In the genomic region with DNA sequence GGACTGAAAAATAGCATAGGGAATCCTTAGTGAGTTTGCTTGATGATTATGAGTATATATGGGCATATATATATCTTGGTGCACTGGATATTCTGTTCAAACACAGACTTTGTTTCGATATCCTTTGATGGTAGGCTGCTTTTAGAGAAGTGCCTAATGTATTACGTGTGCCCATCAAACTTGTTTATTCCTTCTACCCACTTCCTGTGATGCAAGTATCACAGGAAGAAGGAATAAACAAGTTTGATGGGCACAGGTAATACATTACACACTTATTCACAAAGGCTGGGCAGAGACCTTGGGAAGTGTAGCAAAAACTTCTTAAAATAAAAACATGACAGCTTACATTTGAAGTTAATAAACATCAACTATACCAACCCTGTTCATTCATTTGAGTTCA, we compare ENCODE assay signal across 29 cellular contexts.
"Had no signal": no experiment of that assay in that cellular context is flagged by ENCODE, and none has a peak within 500 bp of the region (broad histone marks: within the 10 kb centered on the region; RNA-seq: fewer than 3 reads in every experiment).

No MANE protein-coding gene starts in this region.

- H3K27me3 Mint-ChIP-seq: natural killer cell treated with Interleukin-12 subunit alpha and Interleukin-12 subunit beta and Interleukin-15 and Interleukin-18, amount 100 ng/mL, for 72 hours; progenitor cell of endocrine pancreas; stimulated activated naive B cell treated with anti-CD40 and anti-IgM and Interleukin-4, amounts not matched to agents 10 μg/mL and 1 μg/mL and 100 μg/mL, for 72 hours; stimulated activated naive CD8-positive, alpha-beta T cell treated with anti-CD3 and anti-CD28 coated beads, Interleukin-15, Interleukin-2, amounts not matched to agents 100 ng/mL and 50 ng/mL, for 24 hours had no signal

- H3K27me3 ChIP-seq: neutrophil, ovary, right lobe of liver, sigmoid colon, stomach, thyroid gland, tibial nerve, upper lobe of left lung, vagina had no signal

- DNase-seq: nephron progenitor cell; nucleus accumbens; ovary; posterior cingulate gyrus; psoas muscle; right cardiac atrium; right lobe of liver; sigmoid colon; small intestine; stimulated activated CD4-positive, alpha-beta T cell treated with anti-CD3 and anti-CD28 coated beads, Interleukin-15, amount 100 ng/mL, for 24 hours; stimulated activated CD4-positive, alpha-beta T cell treated with anti-CD3 and anti-CD28 coated beads, Interleukin-2, amount 100 ng/mL, for 24 hours; stimulated activated CD4-positive, alpha-beta T cell treated with anti-CD3 and anti-CD28 coated beads, Interleukin-2, amount 100 ng/mL, for 48 hours; stimulated activated CD4-positive, alpha-beta T cell treated with anti-CD3 and anti-CD28 coated beads, Interleukin-4, amount 100 ng/mL, for 24 hours; stimulated activated naive B cell treated with anti-CD40 and anti-IgM and Interleukin-4, amounts not matched to agents 10 μg/mL and 1 μg/mL and 100 μg/mL, for 72 hours; stimulated activated naive CD4-positive, alpha-beta T cell treated with Interleukin-2 at 50 U/mL for 16 hours; stomach; thyroid gland; trophoblast cell; upper lobe of left lung had no signal

- H3K4me1 ChIP-seq: parathyroid adenoma, psoas muscle, right lobe of liver, sigmoid colon, stomach, thyroid gland, tibial nerve, upper lobe of left lung, vagina had no signal

- H3K4me3 ChIP-seq: ovary, psoas muscle, right lobe of liver, sigmoid colon, stomach, thoracic aorta, thyroid gland, tibial nerve, upper lobe of left lung, vagina had no signal

- H3K9me3 ChIP-seq: neutrophil, ovary, psoas muscle, right lobe of liver, sigmoid colon, stomach, thoracic aorta, thyroid gland, tibial nerve, upper lobe of left lung, vagina had no signal

- H3K36me3 ChIP-seq: neutrophil, ovary, right lobe of liver, sigmoid colon, stomach, thoracic aorta, thyroid gland, tibial nerve, upper lobe of left lung, vagina had no signal

- H3K27ac Mint-ChIP-seq: natural killer cell treated with Interleukin-12 subunit alpha and Interleukin-12 subunit beta and Interleukin-15 and Interleukin-18, amount 100 ng/mL, for 72 hours; nephron progenitor cell; progenitor cell of endocrine pancreas; stimulated activated effector memory CD8-positive, alpha-beta T cell treated with anti-CD3 and anti-CD28 coated beads, Interleukin-12 subunit alpha, Interleukin-12 subunit beta, amount 100 ng/mL, for 72 hours; stimulated activated naive B cell treated with anti-CD40 and anti-IgM and Interleukin-4, amounts not matched to agents 10 μg/mL and 1 μg/mL and 100 μg/mL, for 72 hours; stimulated activated naive CD8-positive, alpha-beta T cell treated with anti-CD3 and anti-CD28 coated beads, Interleukin-15, Interleukin-2, amounts not matched to agents 100 ng/mL and 50 ng/mL, for 24 hours had no signal

- H3K4me1 Mint-ChIP-seq: nephron progenitor cell; neural crest cell; stimulated activated effector memory CD8-positive, alpha-beta T cell treated with anti-CD3 and anti-CD28 coated beads, Interleukin-12 subunit alpha, Interleukin-12 subunit beta, amount 100 ng/mL, for 72 hours; stimulated activated naive B cell treated with anti-CD40 and anti-IgM and Interleukin-4, amounts not matched to agents 10 μg/mL and 1 μg/mL and 100 μg/mL, for 72 hours had no signal

- H3K36me3 Mint-ChIP-seq: natural killer cell treated with Interleukin-12 subunit alpha and Interleukin-12 subunit beta and Interleukin-15 and Interleukin-18, amount 100 ng/mL, for 72 hours; stimulated activated effector memory CD8-positive, alpha-beta T cell treated with anti-CD3 and anti-CD28 coated beads, Interleukin-12 subunit alpha, Interleukin-12 subunit beta, amount 100 ng/mL, for 72 hours; stimulated activated naive B cell treated with anti-CD40 and anti-IgM and Interleukin-4, amounts not matched to agents 10 μg/mL and 1 μg/mL and 100 μg/mL, for 72 hours had no signal

- H3K9me3 Mint-ChIP-seq: neural crest cell; stimulated activated naive CD8-positive, alpha-beta T cell treated with anti-CD3 and anti-CD28 coated beads, Interleukin-15, Interleukin-2, amounts not matched to agents 100 ng/mL and 50 ng/mL, for 24 hours had no signal

- ATAC-seq: natural killer cell treated with Interleukin-12 subunit alpha and Interleukin-12 subunit beta and Interleukin-15 and Interleukin-18, amount 100 ng/mL, for 72 hours; psoas muscle; right cardiac atrium; right lobe of liver; stimulated activated effector memory CD8-positive, alpha-beta T cell treated with anti-CD3 and anti-CD28 coated beads, Interleukin-12 subunit alpha, Interleukin-12 subunit beta, amount 100 ng/mL, for 72 hours; stimulated activated naive B cell treated with anti-CD40 and anti-IgM and Interleukin-4, amounts not matched to agents 10 μg/mL and 1 μg/mL and 100 μg/mL, for 72 hours had no signal

- H3K4me3 Mint-ChIP-seq: natural killer cell treated with Interleukin-12 subunit alpha and Interleukin-12 subunit beta and Interleukin-15 and Interleukin-18, amount 100 ng/mL, for 72 hours; nephron progenitor cell; neural crest cell; stimulated activated effector memory CD8-positive, alpha-beta T cell treated with anti-CD3 and anti-CD28 coated beads, Interleukin-12 subunit alpha, Interleukin-12 subunit beta, amount 100 ng/mL, for 72 hours; stimulated activated naive B cell treated with anti-CD40 and anti-IgM and Interleukin-4, amounts not matched to agents 10 μg/mL and 1 μg/mL and 100 μg/mL, for 72 hours; stimulated activated naive CD8-positive, alpha-beta T cell treated with anti-CD3 and anti-CD28 coated beads, Interleukin-15, Interleukin-2, amounts not matched to agents 100 ng/mL and 50 ng/mL, for 24 hours had no signal

- H3K27ac ChIP-seq: neutrophil, ovary, parathyroid adenoma, psoas muscle, right lobe of liver, sigmoid colon, stomach, thoracic aorta, thyroid gland, tibial nerve, upper lobe of left lung, vagina had no signal
